12 cellular contexts compared by ENCODE assay signal in the genomic region with DNA sequence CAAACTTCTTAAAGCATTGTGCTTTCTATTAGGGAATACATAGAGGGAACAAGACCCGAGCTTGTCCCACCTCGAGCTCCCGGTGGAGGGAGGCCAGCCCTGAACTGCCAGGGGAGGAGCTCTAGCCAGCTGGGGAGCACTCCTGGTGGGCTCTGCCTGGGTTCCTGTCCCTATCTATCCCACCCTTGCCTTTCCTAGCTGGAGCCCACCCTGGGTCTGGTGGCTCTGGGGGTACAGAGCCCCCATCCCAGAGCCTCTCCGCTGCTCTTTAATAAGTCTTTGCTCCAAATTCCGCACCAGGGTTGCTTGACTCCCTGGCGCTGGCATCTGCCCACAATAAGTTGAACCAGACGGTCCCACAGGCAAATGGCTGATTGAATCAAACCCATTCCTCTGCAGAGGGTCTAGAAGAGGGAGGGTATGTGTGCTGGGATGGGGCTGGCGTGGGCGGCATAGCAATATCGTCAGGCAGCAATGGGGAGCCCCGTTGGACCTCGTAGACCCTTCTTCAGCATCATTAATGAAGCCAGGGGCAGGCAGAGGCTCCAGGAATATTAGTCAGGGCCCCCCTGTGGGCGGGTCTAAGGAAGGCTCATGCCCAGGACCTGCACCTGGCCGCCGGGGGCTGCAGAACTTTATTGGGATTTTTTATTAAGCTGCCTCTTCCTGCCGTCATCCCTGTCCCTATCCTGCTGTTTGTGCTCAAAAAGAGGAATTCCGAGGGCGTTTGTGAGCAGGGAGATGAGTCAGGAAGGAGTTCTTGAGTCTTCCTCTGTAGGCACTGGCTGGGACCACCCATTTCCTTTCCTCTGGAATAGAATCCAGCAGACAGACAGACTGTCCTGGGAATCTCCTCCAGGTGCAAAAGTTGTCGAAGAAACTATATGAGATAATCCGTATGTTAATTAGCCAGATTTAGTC. TPM values are rescaled to one million over a fixed set of nuclear protein-coding genes. Genes with fewer than 3 reads are reported as not detected.
DNase-seq lines count a peak whose midpoint lies in the region; ATAC-seq and TF ChIP-seq lines count a peak whose summit lies in the region.
"Had no signal": no experiment of that assay in that cellular context is flagged by ENCODE, and none has a peak within 500 bp of the region (broad histone marks: within the 10 kb centered on the region; RNA-seq: fewer than 3 reads in every experiment).

No MANE protein-coding gene starts in this region.

- H3K56ac ChIP-seq in IMR-90 (ENCODE audit: extremely low read depth, insufficient read depth, low read length): no peak overlapping the region

- H4K5ac ChIP-seq in IMR-90 (ENCODE audit: low read depth, low read length): no peak overlapping the region

- H3K27ac ChIP-seq in BLaER1 (peak overlapping the region; percentile 82), IMR-90 (ENCODE audit: insufficient read depth, low read length) (no peak overlapping the region), ectodermal cell (ENCODE audit: insufficient read depth, low read depth, low read length, poor library complexity, severe bottlenecking) (peak overlapping the region; percentile 45)

- DNase-seq in IMR-90: peak; percentile 22
- DNase-seq in NOMO-1 (lab: John Stamatoyannopoulos, UW; ENCODE audit: unreplicated experiment in 2 of 2): no peak
- no peak for DNase-seq in hepatic stellate cell (ENCODE audit: low spot score)
- DNase-seq in NCI-H82 treated with DMSO at 0.1 percent for 48 hours (lab: John Stamatoyannopoulos, UW; ENCODE audit: unreplicated experiment): no peak
- DNase-seq: activated CD8-positive, alpha-beta T cell treated with anti-CD3 and anti-CD28 coated beads, Interleukin-2, amount 10 ng/mL, durations not matched to agents 7 days and 5 days; CD8-positive, alpha-beta memory T cell; effector memory CD4-positive, alpha-beta T cell; NCI-H2081 had no signal

- no peak overlapping the region for H3K4ac ChIP-seq in IMR-90 (ENCODE audit: low read depth, low read length)

- H3K18ac ChIP-seq in IMR-90 (ENCODE audit: low read depth, low read length): no peak overlapping the region

- 60% methylated on average over 2 of the region's 20 CpGs; no CpG with 5 or more reads in 1 of the 2 experiments for WGBS in IMR-90 (ENCODE audit: extremely low coverage in 2 of 2, insufficient read length in 1 of 2), 2 experiments
- WGBS in ectodermal cell, 2 experiments: 60 to 61% methylated on average over 20 of the region's 20 CpGs

- H3K14ac ChIP-seq in IMR-90 (replicated peaks; ENCODE audit: low read depth, low read length): no peak overlapping the region

- no peak overlapping the region for H2AFZ ChIP-seq in IMR-90 (replicated peaks; ENCODE audit: low read length, poor library complexity)
- H2AFZ ChIP-seq in neuron (ENCODE audit: low read depth, low read length): peak overlapping the region; percentile 78

- no peak overlapping the region for H2BK5ac ChIP-seq in IMR-90 (ENCODE audit: low read depth, low read length, poor library complexity, severe bottlenecking)

- H3K4me2 ChIP-seq in BLaER1 (peak overlapping the region; percentile 79), IMR-90 (ENCODE audit: low read depth, low read length) (no peak overlapping the region)

- H3K27me3 ChIP-seq in BLaER1 (no peaks in the 10 kb centered on the region), IMR-90 (ENCODE audit: control insufficient read depth, insufficient read depth, low read length) (peaks cover 22% of the 10 kb centered on the region), ectodermal cell (ENCODE audit: control insufficient read depth, insufficient read depth, low read length, poor library complexity, severe bottlenecking) (no peaks in the 10 kb centered on the region), neuron (ENCODE audit: insufficient read depth, low read length) (peaks cover 6% of the 10 kb centered on the region)

- dilution Hi-C loops in IMR-90 (cut with HindIII; ENCODE audit: low sequenced_read_pairs, unreplicated experiment): no loop called here

- no peak overlapping the region for H2BK15ac ChIP-seq in IMR-90 (ENCODE audit: low read depth, low read length)

- H2AK9ac ChIP-seq in IMR-90 (replicated peaks; ENCODE audit: low read depth, low read length, poor library complexity): no peak overlapping the region

- no peak for TF ChIP-seq CTCF in IMR-90 (conservative IDR thresholded peaks at IDR 0.05; ENCODE audit: low read depth, low read length)

- CTCF ChIA-PET in IMR-90 (lab: Yijun Ruan, JAX): no interaction called here

- no peak overlapping the region for H2AK5ac ChIP-seq in IMR-90 (ENCODE audit: low read depth, low read length)

- no peak overlapping the region for H3K4me3 ChIP-seq in BLaER1
- H3K4me3 ChIP-seq in IMR-90 (ENCODE audit: insufficient read depth, low read depth, low read length): no peak overlapping the region
- H3K4me3 ChIP-seq in ectodermal cell (ENCODE audit: insufficient read depth, low read depth, low read length): no peak overlapping the region
- H3K4me3 ChIP-seq in neuron (ENCODE audit: low read length): peak overlapping the region; percentile 3

- no peak overlapping the region for H2BK120ac ChIP-seq in IMR-90 (ENCODE audit: low read depth, low read length)

- H3K9me1 ChIP-seq in IMR-90 (ENCODE audit: insufficient read depth, low read length): no peaks in the 10 kb centered on the region

- H3K9me3 ChIP-seq in BLaER1 (no peaks in the 10 kb centered on the region), IMR-90 (ENCODE audit: control insufficient read depth, insufficient read depth, low read length) (no peaks in the 10 kb centered on the region), ectodermal cell (ENCODE audit: control insufficient read depth, low read length) (no peaks in the 10 kb centered on the region), neuron (ENCODE audit: low read length) (no peaks in the 10 kb centered on the region)

- in situ Hi-C loops in IMR-90 (cut with MboI; ENCODE audit: low sequenced_read_pairs): no loop called here

- intact Hi-C loops in IMR-90 (cut with micrococcal nuclease): no loop called here

- peaks cover 43% of the 10 kb centered on the region for H3K4me1 ChIP-seq in BLaER1
- no peaks in the 10 kb centered on the region for H3K4me1 ChIP-seq in IMR-90 (ENCODE audit: control insufficient read depth, insufficient read depth, low read length)
- H3K4me1 ChIP-seq in ectodermal cell (ENCODE audit: control insufficient read depth, insufficient read depth, low read length): peaks cover 12% of the 10 kb centered on the region
- peaks cover 12% of the 10 kb centered on the region for H3K4me1 ChIP-seq in neuron (ENCODE audit: insufficient read depth, low read length)

- BruUV-seq in IMR-90 (replicated peaks; lab: Mats Ljungman, UMichigan): no TSS peak

- H3K9ac ChIP-seq in BLaER1 (peak overlapping the region; percentile 68), IMR-90 (ENCODE audit: low read depth, low read length) (no peak overlapping the region)

- H4K20me1 ChIP-seq in BLaER1: no peaks in the 10 kb centered on the region
- no peaks in the 10 kb centered on the region for H4K20me1 ChIP-seq in IMR-90 (ENCODE audit: insufficient read depth, low read length)

- H2BK20ac ChIP-seq in IMR-90 (ENCODE audit: low read depth, low read length): no peak overlapping the region

- H3K79me1 ChIP-seq in IMR-90 (ENCODE audit: low read depth in 1 of 2, low read length in 2 of 2): no peaks in the 10 kb centered on the region

- POLR2A ChIA-PET in IMR-90 (lab: Charles Lee; ENCODE audit: unreplicated experiment): interaction anchor here (0.6 kb wide), 1 partner anchor 592 kb away, joined by 3 read pairs; no protein-coding TSS in a partner anchor

- no peak for TF ChIP-seq POLR2A in IMR-90 (IDR thresholded peaks at IDR 0.05; ENCODE audit: low read depth, low read length)

- no peak overlapping the region for H3K23ac ChIP-seq in IMR-90 (ENCODE audit: low read depth, low read length)

- no peak overlapping the region for H4K91ac ChIP-seq in IMR-90 (ENCODE audit: insufficient read depth, low read depth, low read length)

- H4K8ac ChIP-seq in IMR-90 (ENCODE audit: low read depth in 2 of 2, low read length in 2 of 2): no peak overlapping the region

- H3K36me3 ChIP-seq in BLaER1 (no peaks in the 10 kb centered on the region), IMR-90 (ENCODE audit: control insufficient read depth, insufficient read depth, low read length) (no peaks in the 10 kb centered on the region), ectodermal cell (ENCODE audit: control insufficient read depth, insufficient read depth, low read length) (no peaks in the 10 kb centered on the region), neuron (ENCODE audit: insufficient read depth, low read length) (no peaks in the 10 kb centered on the region)

- ATAC-seq in IMR-90 (ENCODE audit: low read depth): no peak
- no peak for ATAC-seq in GM19455 (IDR thresholded peaks at IDR 0.05; ENCODE audit: unreplicated experiment)
- ATAC-seq: activated CD8-positive, alpha-beta T cell treated with anti-CD3 and anti-CD28 coated beads, Interleukin-2, amount 10 ng/mL, durations not matched to agents 7 days and 5 days had no signal

- TF ChIP-seq RAD21 in IMR-90 (IDR thresholded peaks at IDR 0.05; ENCODE audit: low read length): no peak

TF ChIP-seq in IMR-90, 13 proteins besides CTCF, POLR2A, EP300 and RAD21 (continues in another document):
- TF ChIP-seq MAFK (IDR thresholded peaks at IDR 0.05; ENCODE audit: low read depth, low read length) (no peak), BHLHE40 (IDR thresholded peaks at IDR 0.05; ENCODE audit: low read depth, low read length) (no peak), RFX5 (IDR thresholded peaks at IDR 0.05; ENCODE audit: low read depth, low read length) (no peak), CHD1 (IDR thresholded peaks at IDR 0.05; ENCODE audit: low read depth, low read length) (no peak), RCOR1 (IDR thresholded peaks at IDR 0.05; ENCODE audit: insufficient replicate concordance, low read length) (no peak), MXI1 (IDR thresholded peaks at IDR 0.05; ENCODE audit: borderline replicate concordance, low read depth, low read length) (no peak), NFE2L2 (IDR thresholded peaks at IDR 0.05; ENCODE audit: low read depth, low read length) (no peak), SMC3 (IDR thresholded peaks at IDR 0.05; ENCODE audit: low read depth, low read length) (no peak)

RNA-seq across cellular contexts. Expression of gene RIC3, which starts 38.5 kb away (rescaled TPM):
- not detected in 2 replicates for total RNA-seq in IMR-90 (2012; rRNA removed)
- polyA plus RNA-seq in IMR-90 (2012; rRNA removed): not detected in 2 replicates
- polyA plus RNA-seq in IMR-90 (2012; cell fraction: cytosol; rRNA removed): not detected in 2 replicates
- 0.04 and 0.14 TPM in 2 replicates for polyA plus RNA-seq in IMR-90 (2012; cell fraction: nucleus; rRNA removed; ENCODE audit: low replicate concordance)
- polyA plus RNA-seq in ectodermal cell (2013, experiment 1 of 4): 31.7 TPM
- polyA plus RNA-seq in ectodermal cell (2013, experiment 2 of 4): 34.2 TPM
- polyA plus RNA-seq in ectodermal cell (2013, experiment 3 of 4): 19.9 TPM
- polyA plus RNA-seq in ectodermal cell (2013, experiment 4 of 4): 25.4 TPM

RNA-seq across cellular contexts. Expression of gene LMO1, which starts 56.3 kb away (rescaled TPM):
- total RNA-seq in IMR-90 (2012; rRNA removed): not detected in 2 replicates
- not detected in 2 replicates for polyA plus RNA-seq in IMR-90 (2012; rRNA removed)
- polyA plus RNA-seq in IMR-90 (2012; cell fraction: cytosol; rRNA removed): not detected in 2 replicates
- polyA plus RNA-seq in IMR-90 (2012; cell fraction: nucleus; rRNA removed; ENCODE audit: low replicate concordance): not detected in 2 replicates
- 16.4 TPM for polyA plus RNA-seq in ectodermal cell (2013, experiment 1 of 4)
- polyA plus RNA-seq in ectodermal cell (2013, experiment 2 of 4): 18.0 TPM
- 19.4 TPM for polyA plus RNA-seq in ectodermal cell (2013, experiment 3 of 4)
- polyA plus RNA-seq in ectodermal cell (2013, experiment 4 of 4): 17.3 TPM
- total RNA-seq: activated CD8-positive, alpha-beta T cell treated with anti-CD3 and anti-CD28 coated beads, Interleukin-2, amount 10 ng/mL, durations not matched to agents 7 days and 5 days; CD8-positive, alpha-beta memory T cell had no signal
